ENCODE assay signal across 1 cellular context in the genomic region with DNA sequence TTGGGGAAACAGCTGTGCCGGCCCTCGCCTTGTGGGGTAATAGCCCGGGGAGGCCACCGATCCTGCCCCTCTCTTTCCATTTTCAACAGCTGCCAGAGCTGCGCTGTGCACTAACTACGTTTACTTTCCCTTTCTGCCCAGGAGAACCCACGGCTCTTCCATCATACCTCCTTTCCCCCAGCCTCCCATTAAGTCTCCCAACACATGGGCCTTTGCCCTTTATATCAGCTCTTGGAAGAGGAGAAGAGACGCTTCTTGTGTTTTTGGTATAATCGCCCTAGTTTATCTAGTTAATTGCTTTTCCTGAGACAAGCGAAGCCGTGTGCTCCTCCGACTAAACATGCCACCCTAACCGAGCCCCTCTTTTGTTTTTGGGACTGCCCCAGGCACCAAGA.
TF ChIP-seq lines count a peak whose summit lies in the region.

No MANE protein-coding gene starts in this region.

TF ChIP-seq in GM12878, 131 proteins besides CTCF, POLR2A, EP300 and RAD21 (continued from another document):
- TF ChIP-seq SPI1 (IDR thresholded peaks at IDR 0.05; ENCODE audit: borderline replicate concordance, insufficient read depth, low read depth, low read length) (no peak), BRCA1 (IDR thresholded peaks at IDR 0.05; ENCODE audit: low read depth, low read length) (no peak), FOS (IDR thresholded peaks at IDR 0.05; ENCODE audit: borderline replicate concordance, extremely low read depth, insufficient read length) (no peak), TCF7 (IDR thresholded peaks at IDR 0.05; ENCODE audit: borderline replicate concordance) (no peak), EGR1 (IDR thresholded peaks at IDR 0.05; ENCODE audit: borderline replicate concordance in 1 of 2, low read depth in 2 of 2, low read length in 2 of 2) (no peak), NR2C1 (IDR thresholded peaks at IDR 0.05) (no peak), GATAD2B (conservative IDR thresholded peaks at IDR 0.05; ENCODE audit: low read depth) (peak; percentile 4; the same call in 1 of the 2 replicates), PML (IDR thresholded peaks at IDR 0.05; ENCODE audit: low read length) (0 out of 2 replicates have a peak, but pooled peaks have one; percentile 0), RCOR1 (conservative IDR thresholded peaks at IDR 0.05; ENCODE audit: low read depth, low read length) (no peak), SUPT20H (IDR thresholded peaks at IDR 0.05; ENCODE audit: borderline replicate concordance, control insufficient read depth, low read depth, low read length) (no peak), HDAC2 (IDR thresholded peaks at IDR 0.05) (no peak), MXI1 (IDR thresholded peaks at IDR 0.05; ENCODE audit: low read depth, low read length) (peak; percentile 35; the same call in 1 of the 2 replicates)
- TF ChIP-seq, protein P1, sequence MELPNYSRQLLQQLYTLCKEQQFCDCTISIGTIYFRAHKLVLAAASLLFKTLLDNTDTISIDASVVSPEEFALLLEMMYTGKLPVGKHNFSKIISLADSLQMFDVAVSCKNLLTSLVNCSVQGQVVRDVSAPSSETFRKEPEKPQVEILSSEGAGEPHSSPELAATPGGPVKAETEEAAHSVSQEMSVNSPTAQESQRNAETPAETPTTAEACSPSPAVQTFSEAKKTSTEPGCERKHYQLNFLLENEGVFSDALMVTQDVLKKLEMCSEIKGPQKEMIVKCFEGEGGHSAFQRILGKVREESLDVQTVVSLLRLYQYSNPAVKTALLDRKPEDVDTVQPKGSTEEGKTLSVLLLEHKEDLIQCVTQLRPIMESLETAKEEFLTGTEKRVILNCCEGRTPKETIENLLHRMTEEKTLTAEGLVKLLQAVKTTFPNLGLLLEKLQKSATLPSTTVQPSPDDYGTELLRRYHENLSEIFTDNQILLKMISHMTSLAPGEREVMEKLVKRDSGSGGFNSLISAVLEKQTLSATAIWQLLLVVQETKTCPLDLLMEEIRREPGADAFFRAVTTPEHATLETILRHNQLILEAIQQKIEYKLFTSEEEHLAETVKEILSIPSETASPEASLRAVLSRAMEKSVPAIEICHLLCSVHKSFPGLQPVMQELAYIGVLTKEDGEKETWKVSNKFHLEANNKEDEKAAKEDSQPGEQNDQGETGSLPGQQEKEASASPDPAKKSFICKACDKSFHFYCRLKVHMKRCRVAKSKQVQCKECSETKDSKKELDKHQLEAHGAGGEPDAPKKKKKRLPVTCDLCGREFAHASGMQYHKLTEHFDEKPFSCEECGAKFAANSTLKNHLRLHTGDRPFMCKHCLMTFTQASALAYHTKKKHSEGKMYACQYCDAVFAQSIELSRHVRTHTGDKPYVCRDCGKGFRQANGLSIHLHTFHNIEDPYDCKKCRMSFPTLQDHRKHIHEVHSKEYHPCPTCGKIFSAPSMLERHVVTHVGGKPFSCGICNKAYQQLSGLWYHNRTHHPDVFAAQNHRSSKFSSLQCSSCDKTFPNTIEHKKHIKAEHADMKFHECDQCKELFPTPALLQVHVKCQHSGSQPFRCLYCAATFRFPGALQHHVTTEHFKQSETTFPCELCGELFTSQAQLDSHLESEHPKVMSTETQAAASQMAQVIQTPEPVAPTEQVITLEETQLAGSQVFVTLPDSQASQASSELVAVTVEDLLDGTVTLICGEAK (IDR thresholded peaks at IDR 0.05; ENCODE audit: borderline replicate concordance): no peak
- TF ChIP-seq, protein P2, sequence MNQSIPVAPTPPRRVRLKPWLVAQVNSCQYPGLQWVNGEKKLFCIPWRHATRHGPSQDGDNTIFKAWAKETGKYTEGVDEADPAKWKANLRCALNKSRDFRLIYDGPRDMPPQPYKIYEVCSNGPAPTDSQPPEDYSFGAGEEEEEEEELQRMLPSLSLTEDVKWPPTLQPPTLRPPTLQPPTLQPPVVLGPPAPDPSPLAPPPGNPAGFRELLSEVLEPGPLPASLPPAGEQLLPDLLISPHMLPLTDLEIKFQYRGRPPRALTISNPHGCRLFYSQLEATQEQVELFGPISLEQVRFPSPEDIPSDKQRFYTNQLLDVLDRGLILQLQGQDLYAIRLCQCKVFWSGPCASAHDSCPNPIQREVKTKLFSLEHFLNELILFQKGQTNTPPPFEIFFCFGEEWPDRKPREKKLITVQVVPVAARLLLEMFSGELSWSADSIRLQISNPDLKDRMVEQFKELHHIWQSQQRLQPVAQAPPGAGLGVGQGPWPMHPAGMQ (IDR thresholded peaks at IDR 0.05; ENCODE audit: borderline replicate concordance): no peak
- TF ChIP-seq, protein P3, sequence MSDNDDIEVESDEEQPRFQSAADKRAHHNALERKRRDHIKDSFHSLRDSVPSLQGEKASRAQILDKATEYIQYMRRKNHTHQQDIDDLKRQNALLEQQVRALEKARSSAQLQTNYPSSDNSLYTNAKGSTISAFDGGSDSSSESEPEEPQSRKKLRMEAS (IDR thresholded peaks at IDR 0.05; ENCODE audit: low read depth, low read length): 0 out of 2 replicates have a peak, but pooled peaks have one; percentile 0
- TF ChIP-seq, protein P4, sequence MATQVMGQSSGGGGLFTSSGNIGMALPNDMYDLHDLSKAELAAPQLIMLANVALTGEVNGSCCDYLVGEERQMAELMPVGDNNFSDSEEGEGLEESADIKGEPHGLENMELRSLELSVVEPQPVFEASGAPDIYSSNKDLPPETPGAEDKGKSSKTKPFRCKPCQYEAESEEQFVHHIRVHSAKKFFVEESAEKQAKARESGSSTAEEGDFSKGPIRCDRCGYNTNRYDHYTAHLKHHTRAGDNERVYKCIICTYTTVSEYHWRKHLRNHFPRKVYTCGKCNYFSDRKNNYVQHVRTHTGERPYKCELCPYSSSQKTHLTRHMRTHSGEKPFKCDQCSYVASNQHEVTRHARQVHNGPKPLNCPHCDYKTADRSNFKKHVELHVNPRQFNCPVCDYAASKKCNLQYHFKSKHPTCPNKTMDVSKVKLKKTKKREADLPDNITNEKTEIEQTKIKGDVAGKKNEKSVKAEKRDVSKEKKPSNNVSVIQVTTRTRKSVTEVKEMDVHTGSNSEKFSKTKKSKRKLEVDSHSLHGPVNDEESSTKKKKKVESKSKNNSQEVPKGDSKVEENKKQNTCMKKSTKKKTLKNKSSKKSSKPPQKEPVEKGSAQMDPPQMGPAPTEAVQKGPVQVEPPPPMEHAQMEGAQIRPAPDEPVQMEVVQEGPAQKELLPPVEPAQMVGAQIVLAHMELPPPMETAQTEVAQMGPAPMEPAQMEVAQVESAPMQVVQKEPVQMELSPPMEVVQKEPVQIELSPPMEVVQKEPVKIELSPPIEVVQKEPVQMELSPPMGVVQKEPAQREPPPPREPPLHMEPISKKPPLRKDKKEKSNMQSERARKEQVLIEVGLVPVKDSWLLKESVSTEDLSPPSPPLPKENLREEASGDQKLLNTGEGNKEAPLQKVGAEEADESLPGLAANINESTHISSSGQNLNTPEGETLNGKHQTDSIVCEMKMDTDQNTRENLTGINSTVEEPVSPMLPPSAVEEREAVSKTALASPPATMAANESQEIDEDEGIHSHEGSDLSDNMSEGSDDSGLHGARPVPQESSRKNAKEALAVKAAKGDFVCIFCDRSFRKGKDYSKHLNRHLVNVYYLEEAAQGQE (IDR thresholded peaks at IDR 0.05; ENCODE audit: low read depth, low read length): no peak
- TF ChIP-seq, protein P5, sequence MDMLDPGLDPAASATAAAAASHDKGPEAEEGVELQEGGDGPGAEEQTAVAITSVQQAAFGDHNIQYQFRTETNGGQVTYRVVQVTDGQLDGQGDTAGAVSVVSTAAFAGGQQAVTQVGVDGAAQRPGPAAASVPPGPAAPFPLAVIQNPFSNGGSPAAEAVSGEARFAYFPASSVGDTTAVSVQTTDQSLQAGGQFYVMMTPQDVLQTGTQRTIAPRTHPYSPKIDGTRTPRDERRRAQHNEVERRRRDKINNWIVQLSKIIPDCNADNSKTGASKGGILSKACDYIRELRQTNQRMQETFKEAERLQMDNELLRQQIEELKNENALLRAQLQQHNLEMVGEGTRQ (IDR thresholded peaks at IDR 0.05; ENCODE audit: borderline replicate concordance, low read depth, low read length): no peak
- TF ChIP-seq, protein P6, sequence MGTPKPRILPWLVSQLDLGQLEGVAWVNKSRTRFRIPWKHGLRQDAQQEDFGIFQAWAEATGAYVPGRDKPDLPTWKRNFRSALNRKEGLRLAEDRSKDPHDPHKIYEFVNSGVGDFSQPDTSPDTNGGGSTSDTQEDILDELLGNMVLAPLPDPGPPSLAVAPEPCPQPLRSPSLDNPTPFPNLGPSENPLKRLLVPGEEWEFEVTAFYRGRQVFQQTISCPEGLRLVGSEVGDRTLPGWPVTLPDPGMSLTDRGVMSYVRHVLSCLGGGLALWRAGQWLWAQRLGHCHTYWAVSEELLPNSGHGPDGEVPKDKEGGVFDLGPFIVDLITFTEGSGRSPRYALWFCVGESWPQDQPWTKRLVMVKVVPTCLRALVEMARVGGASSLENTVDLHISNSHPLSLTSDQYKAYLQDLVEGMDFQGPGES (IDR thresholded peaks at IDR 0.05): no peak
- TF ChIP-seq, protein P7, sequence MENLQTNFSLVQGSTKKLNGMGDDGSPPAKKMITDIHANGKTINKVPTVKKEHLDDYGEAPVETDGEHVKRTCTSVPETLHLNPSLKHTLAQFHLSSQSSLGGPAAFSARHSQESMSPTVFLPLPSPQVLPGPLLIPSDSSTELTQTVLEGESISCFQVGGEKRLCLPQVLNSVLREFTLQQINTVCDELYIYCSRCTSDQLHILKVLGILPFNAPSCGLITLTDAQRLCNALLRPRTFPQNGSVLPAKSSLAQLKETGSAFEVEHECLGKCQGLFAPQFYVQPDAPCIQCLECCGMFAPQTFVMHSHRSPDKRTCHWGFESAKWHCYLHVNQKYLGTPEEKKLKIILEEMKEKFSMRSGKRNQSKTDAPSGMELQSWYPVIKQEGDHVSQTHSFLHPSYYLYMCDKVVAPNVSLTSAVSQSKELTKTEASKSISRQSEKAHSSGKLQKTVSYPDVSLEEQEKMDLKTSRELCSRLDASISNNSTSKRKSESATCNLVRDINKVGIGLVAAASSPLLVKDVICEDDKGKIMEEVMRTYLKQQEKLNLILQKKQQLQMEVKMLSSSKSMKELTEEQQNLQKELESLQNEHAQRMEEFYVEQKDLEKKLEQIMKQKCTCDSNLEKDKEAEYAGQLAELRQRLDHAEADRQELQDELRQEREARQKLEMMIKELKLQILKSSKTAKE (IDR thresholded peaks at IDR 0.05; ENCODE audit: low read depth, poor library complexity, severe bottlenecking): no peak
